In the genomic region with DNA sequence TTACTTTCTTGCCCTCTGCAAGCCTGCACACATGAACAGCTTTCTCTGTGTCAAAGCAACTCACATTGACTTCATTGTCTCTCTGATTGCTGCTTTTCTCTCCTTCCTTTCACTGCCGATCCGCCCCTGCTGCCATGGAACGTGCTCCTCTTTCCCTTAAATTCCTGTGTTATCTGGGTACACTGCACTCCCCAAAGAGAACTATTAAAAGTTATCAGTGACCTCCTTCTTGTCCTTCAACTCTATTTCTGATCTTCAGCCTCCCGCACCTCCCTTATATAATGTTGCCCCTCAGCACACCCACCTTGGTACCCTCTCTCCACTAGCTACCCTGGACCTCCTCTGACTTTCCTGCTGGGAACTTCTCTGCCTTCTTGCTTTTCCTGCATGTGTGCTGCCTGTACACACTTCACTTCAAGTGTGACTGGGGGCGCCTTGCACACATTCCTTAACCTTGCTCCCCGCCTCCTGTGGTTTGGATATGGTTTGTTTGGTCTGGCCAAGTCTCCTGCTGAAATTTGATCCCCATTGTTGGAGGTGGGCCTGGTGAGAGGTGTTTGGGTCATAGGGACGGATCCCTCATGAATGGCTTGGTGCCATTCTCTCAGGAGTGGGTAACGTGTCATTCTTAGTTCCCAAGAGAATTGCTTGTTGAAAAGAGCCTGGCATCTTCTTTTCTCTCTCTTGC, we compare ENCODE assay signal across 18 cellular contexts. TPM values are rescaled to one million over a fixed set of nuclear protein-coding genes. Genes with fewer than 3 reads are reported as not detected.
A peak's percentile ranks its signal among the peaks of the same experiment; 100 is the strongest.
DNase-seq lines count a peak whose midpoint lies in the region; ATAC-seq and TF ChIP-seq lines count a peak whose summit lies in the region.
"Had no signal": no experiment of that assay in that cellular context is flagged by ENCODE, and none has a peak within 500 bp of the region (broad histone marks: within the 10 kb centered on the region; RNA-seq: fewer than 3 reads in every experiment).

No MANE protein-coding gene starts in this region.

- H3K9ac ChIP-seq in MM.1S (ENCODE audit: low read length) = no peak overlapping the region

- no peaks in the 10 kb centered on the region for H4K20me1 ChIP-seq in MM.1S (ENCODE audit: insufficient read depth, low read length)

- H3K79me2 ChIP-seq in MM.1S (ENCODE audit: low read length) = no peaks in the 10 kb centered on the region

- ATAC-seq in left lung = peak; percentile 81
- ATAC-seq in GM18517 (IDR thresholded peaks at IDR 0.05; ENCODE audit: unreplicated experiment) = no peak
- ATAC-seq: mucosa of descending colon, right lobe of liver had no signal

- no peaks in the 10 kb centered on the region for H3K9me2 ChIP-seq in MM.1S (replicated peaks; ENCODE audit: insufficient read depth, low read length)

- no peaks in the 10 kb centered on the region for H3K9me3 ChIP-seq in left lung
- no peaks in the 10 kb centered on the region for H3K9me3 ChIP-seq in MM.1S (replicated peaks; ENCODE audit: insufficient read depth, low read length)
- H3K9me3 ChIP-seq: mucosa of descending colon, right lobe of liver had no signal

- DNase-seq in Daoy (ENCODE audit: low read depth) = peak; percentile 69
- peak; percentile 45 for DNase-seq in RPMI7951 (ENCODE audit: low read depth)
- DNase-seq in fibroblast of the aortic adventitia (ENCODE audit: low read depth) = peak; percentile 68
- DNase-seq in left lung = peak in 1 of 2 donors; percentile 44
- no peak for DNase-seq in NK-92 treated with Interleukin-12 subunit alpha and Interleukin-12 subunit beta, amount 100 ng/mL, for 24 hours (lab: John Stamatoyannopoulos, UW)
- DNase-seq in ACHN = no peak
- DNase-seq in MM.1S = no peak
- DNase-seq: activated CD4-positive, alpha-beta T cell treated with anti-CD3 and anti-CD28 coated beads, Interleukin-2, amount 50 U/mL, for 1 hour; amygdala; cortex of kidney; glutamatergic neuron; mucosa of descending colon; NCI-H2029; NCI-H524; OCI-M1; right lobe of liver had no signal

- H3K4me1 ChIP-seq in left lung (no peaks in the 10 kb centered on the region), MM.1S (ENCODE audit: low read length) (no peaks in the 10 kb centered on the region)
- H3K4me1 ChIP-seq: right lobe of liver had no signal

- H3K4me3 ChIP-seq in fibroblast of the aortic adventitia (ENCODE audit: low read depth, low read length) (no peak overlapping the region), left lung (no peak overlapping the region), MM.1S (ENCODE audit: low read length) (no peak overlapping the region)
- H3K4me3 ChIP-seq: mucosa of descending colon, right lobe of liver had no signal

- no peak overlapping the region for H3K4me2 ChIP-seq in MM.1S (ENCODE audit: low read depth, low read length)

- H3K27me3 ChIP-seq in left lung (no peaks in the 10 kb centered on the region), MM.1S (replicated peaks; ENCODE audit: insufficient read depth, low read length) (no peaks in the 10 kb centered on the region)
- H3K27me3 ChIP-seq: right lobe of liver had no signal

- H3K36me3 ChIP-seq in left lung (no peaks in the 10 kb centered on the region), MM.1S (replicated peaks; ENCODE audit: insufficient read depth, low read length) (no peaks in the 10 kb centered on the region)
- H3K36me3 ChIP-seq: right lobe of liver had no signal

- no peak for TF ChIP-seq CTCF in fibroblast of the aortic adventitia (IDR thresholded peaks at IDR 0.05; ENCODE audit: insufficient read depth, low read length)
- TF ChIP-seq CTCF in left lung (IDR thresholded peaks at IDR 0.05) = no peak
- TF ChIP-seq CTCF in MM.1S (IDR thresholded peaks at IDR 0.05; ENCODE audit: low read length) = no peak

- in situ Hi-C loops in ACHN (cut with HindIII; ENCODE audit: low pct_ligation_motif_present, low pct_unique_long_range_greater_than_20kb, low sequenced_read_pairs) = no loop called here

- H2AFZ ChIP-seq in MM.1S (ENCODE audit: low read length) = no peak overlapping the region

- no peaks in the 10 kb centered on the region for H3F3A ChIP-seq in MM.1S (ENCODE audit: insufficient read depth, low read length)

- intact Hi-C loops in left lung (cut with DNase I) = no loop called here

- H3K27ac ChIP-seq in left lung = no peak overlapping the region
- no peak overlapping the region for H3K27ac ChIP-seq in MM.1S (ENCODE audit: low read length)
- H3K27ac ChIP-seq: right lobe of liver had no signal

RNA-seq across cellular contexts. Expression of gene PMP22, which starts 26.7 kb away (rescaled TPM):
- total RNA-seq in Daoy (2014; rRNA removed; shearing (Covaris generic)) = 26.7 and 32.4 TPM in 2 replicates
- total RNA-seq in RPMI7951 (2014; rRNA removed; shearing (Covaris generic)) = 62.1 and 64.6 TPM in 2 replicates
- total RNA-seq in fibroblast of the aortic adventitia (ENCODE audit: low replicate concordance) = 111 and 115 TPM in 2 replicates
- total RNA-seq in left lung = 100 to 1,000 TPM; 109 to 165 TPM

RNA-seq across cellular contexts. Expression of gene TEKT3, which starts 49.6 kb away (rescaled TPM):
- not detected in 2 replicates for total RNA-seq in Daoy (2014; rRNA removed; shearing (Covaris generic))
- total RNA-seq in RPMI7951 (2014; rRNA removed; shearing (Covaris generic)) = 0.49 TPM in 1 of 2 replicates, not detected in the other
- 0.63 TPM in 1 of 2 replicates, not detected in the other for total RNA-seq in fibroblast of the aortic adventitia (ENCODE audit: low replicate concordance)
- 1 to 10 TPM in 1 of 2 donors, under 1 TPM in 1; 0.41 to 1.8 TPM for total RNA-seq in left lung
- total RNA-seq: endothelial cell of umbilical vein, right lobe of liver had no signal

Comparison
In these comparisons a context has a peak if more than half of its experiments do, and no peak if none do; other contexts are left out.
1. DNase-seq: peak in Daoy (single experiment), RPMI7951 (single experiment) and fibroblast of the aortic adventitia (single experiment); none in NK-92 treated with Interleukin-12 subunit alpha and Interleukin-12 subunit beta, amount 100 ng/mL, for 24 hours (single experiment), ACHN (single experiment) and MM.1S (single experiment).